Comparison of ENCODE assay signal across 30 cellular contexts in genomic region chr5:170587808-170588207, GRCh38.
"Had no signal": no experiment of that assay in that cellular context is flagged by ENCODE, and none has a peak within 500 bp of the region (broad histone marks: within the 10 kb centered on the region; RNA-seq: fewer than 3 reads in every experiment).

No MANE protein-coding gene starts in this region.

- H3K9me3 Mint-ChIP-seq: activated B cell treated with CpG ODN at 0.5 μM for 24 hours; activated CD4-positive, alpha-beta memory T cell treated with anti-CD3 and anti-CD28 coated beads for 36 hours; activated CD4-positive, alpha-beta T cell treated with anti-CD3 and anti-CD28 coated beads, Interleukin-2, amount 10 ng/mL, durations not matched to agents 7 days and 5 days; activated CD8-positive, alpha-beta T cell treated with anti-CD3 and anti-CD28 coated beads for 36 hours; activated naive CD8-positive, alpha-beta T cell treated with anti-CD3 and anti-CD28 coated beads, Interleukin-2, amount 10 ng/mL, durations not matched to agents 7 days and 5 days; activated T-cell treated with anti-CD3 and anti-CD28 coated beads, Interleukin-2, amount 50 U/mL, for 24 hours; activated T-helper 1 cell treated with anti-CD3 and anti-CD28 coated beads, Interleukin-12 subunit alpha, Interleukin-12 subunit beta, Interleukin-2, Interleukin-4 antibody, amounts not matched to agents 30 ng/mL and 10 ng/mL and 1 ng/mL, durations not matched to agents 14 hours and 24 hours and 36 hours; activated T-helper 2 cell treated with anti-CD3 and anti-CD28 coated beads, Interferon-gamma antibody, Interleukin-2, Interleukin-4, amounts not matched to agents 10 μg/mL and 5 μg/mL and 100 μg/mL, durations not matched to agents 14 hours and 24 hours and 36 hours; T-helper 2 cell treated with Interferon-gamma antibody and Interleukin-4, amounts not matched to agents 5 μg/mL and 100 μg/mL, for 36 hours had no signal

- H3K4me3 Mint-ChIP-seq: activated B cell treated with CpG ODN at 0.5 μM for 24 hours; activated CD4-positive, alpha-beta memory T cell treated with anti-CD3 and anti-CD28 coated beads for 36 hours; activated CD4-positive, alpha-beta T cell treated with anti-CD3 and anti-CD28 coated beads, Interleukin-2, amount 10 ng/mL, durations not matched to agents 7 days and 5 days; activated CD8-positive, alpha-beta T cell treated with anti-CD3 and anti-CD28 coated beads for 36 hours; activated naive CD4-positive, alpha-beta T cell treated with anti-CD3 and anti-CD28 coated beads, Interleukin-2, amount 10 ng/mL, durations not matched to agents 7 days and 5 days; activated naive CD8-positive, alpha-beta T cell treated with anti-CD3 and anti-CD28 coated beads, Interleukin-2, amount 10 ng/mL, durations not matched to agents 7 days and 5 days; activated T-cell treated with anti-CD3 and anti-CD28 coated beads, Interleukin-2, amount 50 U/mL, for 24 hours; activated T-helper 1 cell treated with anti-CD3 and anti-CD28 coated beads, Interleukin-12 subunit alpha, Interleukin-12 subunit beta, Interleukin-2, Interleukin-4 antibody, amounts not matched to agents 30 ng/mL and 10 ng/mL and 1 ng/mL, durations not matched to agents 14 hours and 24 hours and 36 hours; T-helper 1 cell treated with Interleukin-12 subunit alpha and Interleukin-12 subunit beta and Interleukin-4 antibody, amounts not matched to agents 30 μg/mL and 1 μg/mL, for 36 hours; T-helper 2 cell treated with Interferon-gamma antibody and Interleukin-4, amounts not matched to agents 5 μg/mL and 100 μg/mL, for 36 hours had no signal

- ATAC-seq: activated CD8-positive, alpha-beta T cell treated with anti-CD3 and anti-CD28 coated beads for 36 hours; body of pancreas had no signal

- DNase-seq: activated B cell treated with CpG ODN at 0.5 μM for 24 hours; activated CD4-positive, alpha-beta memory T cell treated with anti-CD3 and anti-CD28 coated beads for 36 hours; activated CD4-positive, alpha-beta T cell treated with anti-CD3 and anti-CD28 coated beads for 48 hours; activated CD4-positive, alpha-beta T cell treated with anti-CD3 and anti-CD28 coated beads, Interleukin-2, amount 10 ng/mL, durations not matched to agents 7 days and 5 days; activated CD4-positive, alpha-beta T cell treated with anti-CD3 and anti-CD28 coated beads, Interleukin-2, amount 50 U/mL, for 4 hours; activated CD4-positive, CD25-positive, alpha-beta regulatory T cell treated with anti-CD3 and anti-CD28 coated beads, Interleukin-2, amount 50 U/mL, for 72 hours; activated CD8-positive, alpha-beta memory T cell treated with anti-CD3 and anti-CD28 coated beads, Interleukin-2, amount 50 U/mL, for 4 hours; activated CD8-positive, alpha-beta T cell treated with anti-CD3 and anti-CD28 coated beads for 36 hours; activated effector memory CD4-positive, alpha-beta T cell treated with Interleukin-2 at 50 U/mL for 16 hours; activated gamma-delta T cell; activated naive CD4-positive, alpha-beta T cell treated with anti-CD3 and anti-CD28 coated beads, Interleukin-2, amount 10 ng/mL, durations not matched to agents 7 days and 5 days; activated naive CD4-positive, alpha-beta T cell treated with Interleukin-2 at 50 U/mL for 16 hours; activated naive CD8-positive, alpha-beta T cell treated with anti-CD3 and anti-CD28 coated beads, Interleukin-2, amount 10 ng/mL, durations not matched to agents 7 days and 5 days; activated T-cell treated with anti-CD3 and anti-CD28 coated beads for 4 hours; activated T-cell treated with anti-CD3 and anti-CD28 coated beads, Interleukin-2, amount 50 U/mL, for 24 hours; activated T-cell treated with anti-CD3 and anti-CD28 coated beads, Interleukin-2, amount 50 U/mL, for 48 hours; adrenal gland; amniotic stem cell; aorta; body of pancreas; brain microvascular endothelial cell; central memory CD4-positive, alpha-beta T cell; SW 1271; T-helper 1 cell; T-helper 2 cell; T-helper 9 cell had no signal

- H3K36me3 Mint-ChIP-seq: activated CD4-positive, alpha-beta memory T cell treated with anti-CD3 and anti-CD28 coated beads for 36 hours; activated naive CD4-positive, alpha-beta T cell treated with anti-CD3 and anti-CD28 coated beads, Interleukin-2, amount 10 ng/mL, durations not matched to agents 7 days and 5 days; activated naive CD8-positive, alpha-beta T cell treated with anti-CD3 and anti-CD28 coated beads, Interleukin-2, amount 10 ng/mL, durations not matched to agents 7 days and 5 days had no signal

- H3K27ac Mint-ChIP-seq: activated B cell treated with CpG ODN at 0.5 μM for 24 hours; activated CD4-positive, alpha-beta memory T cell treated with anti-CD3 and anti-CD28 coated beads for 36 hours; activated CD4-positive, alpha-beta T cell treated with anti-CD3 and anti-CD28 coated beads, Interleukin-2, amount 10 ng/mL, durations not matched to agents 7 days and 5 days; activated CD8-positive, alpha-beta T cell treated with anti-CD3 and anti-CD28 coated beads for 36 hours; activated naive CD4-positive, alpha-beta T cell treated with anti-CD3 and anti-CD28 coated beads, Interleukin-2, amount 10 ng/mL, durations not matched to agents 7 days and 5 days; activated naive CD8-positive, alpha-beta T cell treated with anti-CD3 and anti-CD28 coated beads, Interleukin-2, amount 10 ng/mL, durations not matched to agents 7 days and 5 days; activated T-cell treated with anti-CD3 and anti-CD28 coated beads, Interleukin-2, amount 50 U/mL, for 24 hours; activated T-helper 1 cell treated with anti-CD3 and anti-CD28 coated beads, Interleukin-12 subunit alpha, Interleukin-12 subunit beta, Interleukin-2, Interleukin-4 antibody, amounts not matched to agents 30 ng/mL and 10 ng/mL and 1 ng/mL, durations not matched to agents 14 hours and 24 hours and 36 hours; activated T-helper 2 cell treated with anti-CD3 and anti-CD28 coated beads, Interferon-gamma antibody, Interleukin-2, Interleukin-4, amounts not matched to agents 10 μg/mL and 5 μg/mL and 100 μg/mL, durations not matched to agents 14 hours and 24 hours and 36 hours; T-helper 1 cell treated with Interleukin-12 subunit alpha and Interleukin-12 subunit beta and Interleukin-4 antibody, amounts not matched to agents 30 μg/mL and 1 μg/mL, for 36 hours; T-helper 2 cell treated with Interferon-gamma antibody and Interleukin-4, amounts not matched to agents 5 μg/mL and 100 μg/mL, for 36 hours had no signal

- H3K4me1 Mint-ChIP-seq: activated B cell treated with CpG ODN at 0.5 μM for 24 hours; activated CD4-positive, alpha-beta T cell treated with anti-CD3 and anti-CD28 coated beads, Interleukin-2, amount 10 ng/mL, durations not matched to agents 7 days and 5 days; activated naive CD4-positive, alpha-beta T cell treated with anti-CD3 and anti-CD28 coated beads, Interleukin-2, amount 10 ng/mL, durations not matched to agents 7 days and 5 days; activated naive CD8-positive, alpha-beta T cell treated with anti-CD3 and anti-CD28 coated beads, Interleukin-2, amount 10 ng/mL, durations not matched to agents 7 days and 5 days had no signal
